In genomic region chr14:30322819-30323218, GRCh38 we compare ENCODE assay signal across 20 cellular contexts.
A peak's percentile ranks its signal among the peaks of the same experiment; 100 is the strongest.
DNase-seq lines count a peak whose midpoint lies in the region; ATAC-seq, FAIRE-seq and TF ChIP-seq lines count a peak whose summit lies in the region.
"Had no signal": no experiment of that assay in that cellular context is flagged by ENCODE, and none has a peak within 500 bp of the region (broad histone marks: within the 10 kb centered on the region; RNA-seq: fewer than 3 reads in every experiment).

No MANE protein-coding gene starts in this region.

- no peak overlapping the region for H2AFZ ChIP-seq in GM23338

- H3K36me3 Mint-ChIP-seq in GM23338 (ENCODE audit: low read depth): no peaks in the 10 kb centered on the region
- H3K36me3 Mint-ChIP-seq in WTC11: no peaks in the 10 kb centered on the region
- no peaks in the 10 kb centered on the region for H3K36me3 Mint-ChIP-seq in CD8-positive, alpha-beta T cell

- CTCF ChIA-PET in WTC11 (lab: Charles Lee): interaction anchor here (2.9 kb wide), 1 partner anchor 52 kb away, joined by 9 read pairs; no protein-coding TSS in a partner anchor
- CTCF ChIA-PET in CD8-positive, alpha-beta T cell (lab: Charles Lee): no interaction called here

- TF ChIP-seq CTCF in GM23338 (conservative IDR thresholded peaks at IDR 0.05; ENCODE audit: low read depth in 2 of 2): no peak
- TF ChIP-seq CTCF in WTC11 (IDR thresholded peaks at IDR 0.05): no peak
- no peak for TF ChIP-seq CTCF in CD8-positive, alpha-beta T cell (IDR thresholded peaks at IDR 0.05)

- POLR2A ChIA-PET in WTC11 (lab: Charles Lee): no interaction called here
- POLR2A ChIA-PET in CD8-positive, alpha-beta T cell (lab: Charles Lee): no interaction called here

- H4K20me1 ChIP-seq in GM23338 (replicated peaks; ENCODE audit: insufficient read depth): no peaks in the 10 kb centered on the region
- H4K20me1 ChIP-seq: BLaER1 treated with 17β-estradiol and CSF1 and Interleukin-3, amounts not matched to agents 10 nM and 100 nM had no signal

- H3K79me2 ChIP-seq in GM23338 (replicated peaks; ENCODE audit: insufficient read depth): no peaks in the 10 kb centered on the region

- H3K4me3 Mint-ChIP-seq in GM23338 (no peak overlapping the region), WTC11 (no peak overlapping the region)
- H3K4me3 Mint-ChIP-seq in CD8-positive, alpha-beta T cell: no peak overlapping the region
- H3K4me3 Mint-ChIP-seq: B cell; CD4-positive, alpha-beta T cell had no signal

- DNase-seq in GM23338 (ENCODE audit: low spot score): no peak
- DNase-seq in HTR-8/SVneo (ENCODE audit: insufficient read length, low spot score): no peak
- no peak for DNase-seq in WTC11 (ENCODE audit: low spot score)
- no peak for DNase-seq in CD8-positive, alpha-beta T cell
- no peak for DNase-seq in effector CD4-positive, alpha-beta T cell
- DNase-seq: AML-193; Caco-2; Calu3; CD4-positive, alpha-beta T cell; DMS79 treated with DMSO at 0.1 percent for 48 hours; GF-D8 had no signal

- H3K27me3 Mint-ChIP-seq in GM23338 (ENCODE audit: insufficient read depth, low read depth, poor library complexity) (no peaks in the 10 kb centered on the region), WTC11 (ENCODE audit: low read depth) (peaks cover 15% of the 10 kb centered on the region)
- H3K27me3 Mint-ChIP-seq in CD8-positive, alpha-beta T cell (ENCODE audit: low read depth): no peaks in the 10 kb centered on the region
- H3K27me3 Mint-ChIP-seq: B cell; CD4-positive, alpha-beta T cell had no signal

- no peak overlapping the region for H3K4me2 ChIP-seq in GM23338
- H3K4me2 ChIP-seq: A549; BLaER1 treated with 17β-estradiol and CSF1 and Interleukin-3, amounts not matched to agents 10 nM and 100 nM had no signal

- H3K9me3 Mint-ChIP-seq in GM23338 (no peaks in the 10 kb centered on the region), WTC11 (peaks cover 9% of the 10 kb centered on the region)
- no peaks in the 10 kb centered on the region for H3K9me3 Mint-ChIP-seq in CD8-positive, alpha-beta T cell
- H3K9me3 Mint-ChIP-seq: CD4-positive, alpha-beta T cell had no signal

- no peaks in the 10 kb centered on the region for H3K9me3 ChIP-seq in CD8-positive, alpha-beta T cell (ENCODE audit: low read length)
- H3K9me3 ChIP-seq: A549, Caco-2 had no signal

- intact Hi-C loops in CD8-positive, alpha-beta T cell (cut with DNase I, micrococcal nuclease): no loop called here

- ATAC-seq in GM23338 (peak; percentile 77), WTC11 (peak; percentile 72)
- ATAC-seq in CD8-positive, alpha-beta T cell: no peak
- ATAC-seq: A549 had no signal

- no peaks in the 10 kb centered on the region for H3F3A ChIP-seq in GM23338 (replicated peaks; ENCODE audit: low read depth)

- peak; percentile 16 for FAIRE-seq in HTR-8/SVneo (lab: Jason Lieb, UNC)
- FAIRE-seq: A549, D721Med, G401.6, GM12891, GM19239 had no signal

- H3K4me1 Mint-ChIP-seq in GM23338 (peaks cover 9% of the 10 kb centered on the region; the same call in 2 of the 3 replicates), WTC11 (peaks cover 7% of the 10 kb centered on the region)
- no peaks in the 10 kb centered on the region for H3K4me1 Mint-ChIP-seq in CD8-positive, alpha-beta T cell (ENCODE audit: low read depth)
- H3K4me1 Mint-ChIP-seq: B cell had no signal

- no peak overlapping the region for H3K4me3 ChIP-seq in GM23338
- no peak overlapping the region for H3K4me3 ChIP-seq in CD8-positive, alpha-beta T cell (ENCODE audit: low read depth, low read length)
- H3K4me3 ChIP-seq: A549; BLaER1 treated with 17β-estradiol and CSF1 and Interleukin-3, amounts not matched to agents 10 nM and 100 nM had no signal

- H3K27me3 ChIP-seq in GM23338 (ENCODE audit: insufficient read depth): no peaks in the 10 kb centered on the region
- H3K27me3 ChIP-seq in CD8-positive, alpha-beta T cell (ENCODE audit: insufficient read depth, low read length): no peaks in the 10 kb centered on the region
- H3K27me3 ChIP-seq: BLaER1 treated with 17β-estradiol and CSF1 and Interleukin-3, amounts not matched to agents 10 nM and 100 nM had no signal

- no peaks in the 10 kb centered on the region for H3K36me3 ChIP-seq in GM23338 (ENCODE audit: insufficient read depth)
- H3K36me3 ChIP-seq in CD8-positive, alpha-beta T cell (ENCODE audit: insufficient read depth, low read length): no peaks in the 10 kb centered on the region
- H3K36me3 ChIP-seq: BLaER1 treated with 17β-estradiol and CSF1 and Interleukin-3, amounts not matched to agents 10 nM and 100 nM had no signal

- no peak overlapping the region for H3K27ac ChIP-seq in GM23338 (ENCODE audit: low read depth)
- no peak overlapping the region for H3K27ac ChIP-seq in CD8-positive, alpha-beta T cell (ENCODE audit: low read depth, low read length)
- H3K27ac ChIP-seq: 22Rv1; A549; BLaER1 treated with 17β-estradiol and CSF1 and Interleukin-3, amounts not matched to agents 10 nM and 100 nM; C4-2B had no signal

- H3K9me2 ChIP-seq in GM23338 (ENCODE audit: insufficient read depth): no peaks in the 10 kb centered on the region

- H3K4me1 ChIP-seq in GM23338 (ENCODE audit: insufficient read depth): peaks cover 6% of the 10 kb centered on the region; the same call in 1 of the 2 replicates
- H3K4me1 ChIP-seq in CD8-positive, alpha-beta T cell (ENCODE audit: insufficient read depth, low read length): no peaks in the 10 kb centered on the region
- H3K4me1 ChIP-seq: A549; BLaER1 treated with 17β-estradiol and CSF1 and Interleukin-3, amounts not matched to agents 10 nM and 100 nM; Caco-2 had no signal

- H3K27ac Mint-ChIP-seq in GM23338: no peak overlapping the region
- H3K27ac Mint-ChIP-seq in WTC11: no peak overlapping the region
- no peak overlapping the region for H3K27ac Mint-ChIP-seq in CD8-positive, alpha-beta T cell
- H3K27ac Mint-ChIP-seq: B cell; CD4-positive, alpha-beta T cell had no signal

TF ChIP-seq in GM23338, 12 proteins besides CTCF, POLR2A, EP300 and RAD21 (continues in another document):
- no peak for TF ChIP-seq STAT1 (IDR thresholded peaks at IDR 0.05; ENCODE audit: unreplicated experiment)
- no peak for TF ChIP-seq EZH2phosphoT487 (IDR thresholded peaks at IDR 0.05; ENCODE audit: unreplicated experiment)
- TF ChIP-seq EZH2 (IDR thresholded peaks at IDR 0.05; ENCODE audit: low read depth, unreplicated experiment): no peak
- TF ChIP-seq ZNF114 (CRISPR knock-in tag; IDR thresholded peaks at IDR 0.05): no peak
- no peak for TF ChIP-seq POLR2AphosphoS5 (IDR thresholded peaks at IDR 0.05; ENCODE audit: low read depth)
- TF ChIP-seq, protein P1, sequence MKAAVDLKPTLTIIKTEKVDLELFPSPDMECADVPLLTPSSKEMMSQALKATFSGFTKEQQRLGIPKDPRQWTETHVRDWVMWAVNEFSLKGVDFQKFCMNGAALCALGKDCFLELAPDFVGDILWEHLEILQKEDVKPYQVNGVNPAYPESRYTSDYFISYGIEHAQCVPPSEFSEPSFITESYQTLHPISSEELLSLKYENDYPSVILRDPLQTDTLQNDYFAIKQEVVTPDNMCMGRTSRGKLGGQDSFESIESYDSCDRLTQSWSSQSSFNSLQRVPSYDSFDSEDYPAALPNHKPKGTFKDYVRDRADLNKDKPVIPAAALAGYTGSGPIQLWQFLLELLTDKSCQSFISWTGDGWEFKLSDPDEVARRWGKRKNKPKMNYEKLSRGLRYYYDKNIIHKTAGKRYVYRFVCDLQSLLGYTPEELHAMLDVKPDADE (IDR thresholded peaks at IDR 0.05): no peak
- TF ChIP-seq CREB1 (CRISPR knock-in tag; IDR thresholded peaks at IDR 0.05; ENCODE audit: low read depth): no peak

TF ChIP-seq in WTC11, 78 proteins besides CTCF, POLR2A, EP300 and RAD21:
- no peak for TF ChIP-seq NR1H2 (CRISPR knock-in tag; IDR thresholded peaks at IDR 0.05)
- TF ChIP-seq ETV6 (CRISPR knock-in tag; IDR thresholded peaks at IDR 0.05): no peak
